In genomic region chr12:120228291-120229070, GRCh38 we compare ENCODE assay signal across 8 cellular contexts. TPM values are rescaled to one million over a fixed set of nuclear protein-coding genes. Genes with fewer than 3 reads are reported as not detected.
A peak's percentile ranks its signal among the peaks of the same experiment; 100 is the strongest.
DNase-seq lines count a peak whose midpoint lies in the region; ATAC-seq and TF ChIP-seq lines count a peak whose summit lies in the region.

No MANE protein-coding gene starts in this region.

- H3K9me3 ChIP-seq in adipocyte (ENCODE audit: control insufficient read depth, low read length) (no peaks in the 10 kb centered on the region), heart left ventricle (no peaks in the 10 kb centered on the region)

- peaks cover 54% of the 10 kb centered on the region for H3K4me1 Mint-ChIP-seq in type B pancreatic cell (ENCODE audit: unreplicated experiment)

- intact Hi-C loops in heart left ventricle (cut with DNase I) (loop anchor here in 8 of 10 donors (1.0 to 2.0 kb wide), 3 partner anchors 37 to 64 kb away; partner anchors contain the start of genes PXN (in 7 of the 8) and RNU4-1 (in 1 of the 8)), posterior cingulate gyrus (cut with DNase I) (loop anchor here (1.0 kb wide), 1 partner anchor 37 kb away; the partner anchor contains the start of gene PXN)

- H3K36me3 Mint-ChIP-seq in type B pancreatic cell, result no peaks in the 10 kb centered on the region

- 14 to 21% (median 17%) methylated on average over 17 to 23 of the region's 23 CpGs for WGBS in heart left ventricle, 4 donors

- H3K27me3 Mint-ChIP-seq in type B pancreatic cell, result no peaks in the 10 kb centered on the region

- H3K27ac Mint-ChIP-seq in type B pancreatic cell, result peak overlapping the region; percentile 100

- peak overlapping the region; percentile 85 for H3K4me3 Mint-ChIP-seq in type B pancreatic cell

- ATAC-seq in heart left ventricle, result peak; percentile 61 to 67 (median 62)

- H3K4me3 ChIP-seq in adipocyte (ENCODE audit: low read length), result peak overlapping the region; percentile 57
- H3K4me3 ChIP-seq in heart left ventricle, result peak overlapping the region in 9 of 12 donors; percentile 1 to 26 (median 16)

- POLR2A ChIA-PET in HEK293T (lab: Yijun Ruan, JAX), result interaction anchor here (0.7 to 10.9 kb wide), 10 partner anchors 9 to 89 kb away, joined by 3 to 269 read pairs (median 4); partner anchors contain the start of genes PXN, RNU4-1, RNU4-2 and RPLP0

- H3K9ac ChIP-seq in adipocyte (ENCODE audit: low read length), result peak overlapping the region; percentile 90

- TF ChIP-seq CTCF in heart left ventricle (IDR thresholded peaks at IDR 0.05), result peak; percentile 89 to 98 (median 94)
- peak; percentile 94 for TF ChIP-seq CTCF in type B pancreatic cell (conservative IDR thresholded peaks at IDR 0.05)

- peaks cover 17% of the 10 kb centered on the region for H3K36me3 ChIP-seq in adipocyte (ENCODE audit: control insufficient read depth, insufficient read depth, low read length, severe bottlenecking)
- peaks cover 0 to 32% (median 16%) of the 10 kb centered on the region in 9 donors for H3K36me3 ChIP-seq in heart left ventricle

- DNase-seq in Daoy (ENCODE audit: low read depth) (peak; percentile 90), HEK293T (ENCODE audit: extremely low spot score) (peak; percentile 80), NCI-H1417 treated with DMSO at 0.1 percent for 48 hours (lab: John Stamatoyannopoulos, UW) (peak; percentile 34), T follicular helper cell (ENCODE audit: low read depth) (peak; percentile 85), adipocyte (ENCODE audit: low read depth) (peak; percentile 93), heart left ventricle (peak; percentile 88 to 93 (median 89)), posterior cingulate gyrus (peak; percentile 65 to 97 (median 86)), type B pancreatic cell (ENCODE audit: extremely low spot score, unreplicated experiment) (peak; percentile 90)

- CTCF ChIA-PET in HEK293T (lab: Yijun Ruan, JAX), result interaction anchor here (0.5 to 9.2 kb wide), 21 partner anchors 8 to 798 kb away, joined by 3 to 222 read pairs (median 5); partner anchors contain the start of genes PXN, RNU4-1, RNU4-2 and RPLP0

- H3K9me3 Mint-ChIP-seq in type B pancreatic cell, result no peaks in the 10 kb centered on the region

- peaks cover 88% of the 10 kb centered on the region for H3K4me1 ChIP-seq in adipocyte (ENCODE audit: control insufficient read depth, insufficient read depth, low read length)
- H3K4me1 ChIP-seq in heart left ventricle, result peaks cover 49 to 96% (median 88%) of the 10 kb centered on the region in 12 donors

- no peak for TF ChIP-seq POLR2A in heart left ventricle (IDR thresholded peaks at IDR 0.05)

- peak overlapping the region; percentile 18 to 97 (median 92) for H3K27ac ChIP-seq in heart left ventricle

- H3K27me3 ChIP-seq in adipocyte (replicated peaks; ENCODE audit: control insufficient read depth, insufficient read depth, low read length) (no peaks in the 10 kb centered on the region), heart left ventricle (no peaks in the 10 kb centered on the region)

TF ChIP-seq in HEK293T, 16 proteins besides CTCF, POLR2A, EP300 and RAD21:
- TF ChIP-seq FOXM1 (IDR thresholded peaks at IDR 0.05; ENCODE audit: borderline replicate concordance) (no peak), BHLHE40 (IDR thresholded peaks at IDR 0.05; ENCODE audit: borderline replicate concordance) (no peak), SP1 (IDR thresholded peaks at IDR 0.05) (no peak), LEF1 (IDR thresholded peaks at IDR 0.05; ENCODE audit: borderline replicate concordance) (no peak)

RNA-seq across cellular contexts. Expression of gene RPLP0, which starts 27.6 kb away (rescaled TPM):
- total RNA-seq in Daoy (2014; rRNA removed; shearing (Covaris generic)), result 3,089 and 3,166 TPM in 2 replicates
- total RNA-seq in heart left ventricle (1,000 to 10,000 TPM in 3 of 9 donors, 100 to 1,000 TPM in 6; 487 to 1,330 (median 861) TPM), type B pancreatic cell (ENCODE audit: low replicate concordance) (2,585 and 2,806 TPM in 2 replicates)
- 1,000 to 10,000 TPM in 1 of 2 donors, 100 to 1,000 TPM in 1; 692 to 3,248 TPM for polyA plus RNA-seq in heart left ventricle

RNA-seq across cellular contexts. Expression of gene GCN1, which starts 34.0 kb away (rescaled TPM):
- 106 and 117 TPM in 2 replicates for total RNA-seq in Daoy (2014; rRNA removed; shearing (Covaris generic))
- total RNA-seq in heart left ventricle, result 10 to 100 TPM; 24.4 to 51.7 (median 34.6) TPM
- polyA plus RNA-seq in heart left ventricle, result 10 to 100 TPM in 1 of 2 donors, 1 to 10 TPM in 1; 7.2 to 26.7 TPM
- 114 and 130 TPM in 2 replicates for total RNA-seq in type B pancreatic cell (ENCODE audit: low replicate concordance)

RNA-seq across cellular contexts. Expression of gene PXN, which starts 37.0 kb away (rescaled TPM):
- total RNA-seq in Daoy (2014; rRNA removed; shearing (Covaris generic)), result 57.8 and 61.8 TPM in 2 replicates
- total RNA-seq in heart left ventricle (100 to 1,000 TPM in 1 of 9 donors, 10 to 100 TPM in 8; 34.3 to 103 (median 69.9) TPM), type B pancreatic cell (ENCODE audit: low replicate concordance) (60.7 and 127 TPM in 2 replicates)
- 10 to 100 TPM; 58.7 to 90.5 TPM for polyA plus RNA-seq in heart left ventricle

Comparison
In these comparisons a context has a peak if more than half of its experiments do, and no peak if none do; other contexts are left out.
1. Peak in every context shown above with its lines: DNase-seq, ATAC-seq, H3K4me3 ChIP-seq and H3K27ac ChIP-seq.
2. DNase-seq: peak in every context shown above with its lines; median percentile 93 in adipocyte; 90 in Daoy; 90 in type B pancreatic cell; 89 in heart left ventricle; 86 in posterior cingulate gyrus; 85 in T follicular helper cell; 80 in HEK293T; 34 in NCI-H1417 treated with DMSO at 0.1 percent for 48 hours.